9 cellular contexts compared by ENCODE assay signal in the genomic region with DNA sequence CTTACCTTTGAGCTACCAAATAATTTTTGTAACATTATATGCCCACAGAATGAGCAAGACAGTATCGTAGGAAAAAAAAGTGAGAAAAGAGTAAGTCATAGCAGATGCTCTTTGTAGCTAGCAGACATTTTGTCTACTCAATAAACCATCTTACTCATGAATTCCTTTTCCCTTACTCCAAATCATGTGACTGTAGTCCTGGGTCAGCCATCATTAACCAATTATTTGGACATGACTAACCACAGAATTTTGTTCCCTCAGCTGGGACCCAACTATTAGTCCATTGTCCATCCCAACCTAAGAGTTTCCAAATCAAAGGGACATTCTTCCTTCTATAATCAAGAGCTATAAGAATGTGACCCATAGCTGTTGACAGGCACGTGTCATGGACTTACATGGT. TPM values are rescaled to one million over a fixed set of nuclear protein-coding genes. Genes with fewer than 3 reads are reported as not detected.
DNase-seq lines count a peak whose midpoint lies in the region; ATAC-seq and TF ChIP-seq lines count a peak whose summit lies in the region.
"Had no signal": no experiment of that assay in that cellular context is flagged by ENCODE, and none has a peak within 500 bp of the region (broad histone marks: within the 10 kb centered on the region; RNA-seq: fewer than 3 reads in every experiment).

No MANE protein-coding gene starts in this region.

- H3K27me3 ChIP-seq in AG04450 (ENCODE audit: control insufficient read depth, insufficient read depth, low read length): no peaks in the 10 kb centered on the region
- H3K27me3 ChIP-seq in HCT116 (ENCODE audit: insufficient read depth, low read length): no peaks in the 10 kb centered on the region
- H3K27me3 ChIP-seq: sigmoid colon had no signal

- no peak for TF ChIP-seq RAD21 in HCT116 (IDR thresholded peaks at IDR 0.05; ENCODE audit: low read depth)

- TF ChIP-seq CTCF in AG04450 (IDR thresholded peaks at IDR 0.05; ENCODE audit: low read depth, low read length) (no peak), HCT116 (IDR thresholded peaks at IDR 0.05 in 2 of 3, conservative IDR thresholded peaks at IDR 0.05 in 1 of 3; ENCODE audit: borderline replicate concordance in 1 of 3, insufficient read depth in 1 of 3, low read depth in 2 of 3, low read length in 2 of 3) (no peak), astrocyte of the cerebellum (IDR thresholded peaks at IDR 0.05; ENCODE audit: low read depth, low read length, missing control alignments) (no peak), GM13977 (IDR thresholded peaks at IDR 0.05; ENCODE audit: extremely low read depth, insufficient read depth, missing control alignments) (no peak)

- peaks cover 0 to 41% of the 10 kb centered on the region in 2 experiments; a peak in 3 of 4 replicates for H3K4me1 ChIP-seq in HCT116 (ENCODE audit: control insufficient read depth in 1 of 2, insufficient read depth in 2 of 2, low read length in 2 of 2)

- POLR2A ChIA-PET in AG04450 (lab: Yijun Ruan, JAX) (interaction anchor here (1.2 to 3.5 kb wide), 4 partner anchors 9 to 55 kb away, joined by 3 to 29 read pairs (median 6); a partner anchor contains a TSS), HCT116 (lab: Charles Lee) (interaction anchor here (1.5 to 4.2 kb wide), 2 partner anchors 10 to 12 kb away, joined by 5 to 24 read pairs; a partner anchor contains a TSS)

- DNase-seq in AG04450 (ENCODE audit: low read depth, low spot score) (peak; percentile 73), HCT116 (ENCODE audit: low read depth, low spot score) (no peak), astrocyte of the cerebellum (ENCODE audit: low read depth) (peak; percentile 31), kidney tubule cell (ENCODE audit: low spot score) (peak; percentile 93), GM13977 (ENCODE audit: low spot score) (no peak), NCI-H1092 treated with DMSO at 0.1 percent for 48 hours (lab: John Stamatoyannopoulos, UW) (no peak), NCI-H2107 treated with DMSO at 0.1 percent for 48 hours (lab: John Stamatoyannopoulos, UW; ENCODE audit: unreplicated experiment) (no peak)
- DNase-seq: sigmoid colon had no signal

- H3K4me2 ChIP-seq in HCT116 (ENCODE audit: low read length): peak overlapping the region; percentile 20; the same call in 1 of the 2 replicates

- no peaks in the 10 kb centered on the region for H3K9me3 ChIP-seq in AG04450 (ENCODE audit: control insufficient read depth, insufficient read depth, low read length)
- no peaks in the 10 kb centered on the region for H3K9me3 ChIP-seq in HCT116 (ENCODE audit: control insufficient read depth in 1 of 2, insufficient read depth in 1 of 2, low read depth in 1 of 2, low read length in 2 of 2)
- H3K9me3 ChIP-seq: sigmoid colon had no signal

- no TSS peak for BruUV-seq in HCT116 (replicated peaks; lab: Mats Ljungman, UMichigan)

- peaks cover 2 to 12% of the 10 kb centered on the region in 2 experiments; a peak in 2 of 4 replicates for H3K36me3 ChIP-seq in HCT116 (ENCODE audit: control insufficient read depth in 1 of 2, insufficient read depth in 2 of 2, low read length in 2 of 2)
- H3K36me3 ChIP-seq: sigmoid colon had no signal

- H4K20me1 ChIP-seq in HCT116 (ENCODE audit: insufficient read depth): peaks cover 79% of the 10 kb centered on the region

- no peaks in the 10 kb centered on the region for H3K9me2 ChIP-seq in HCT116 (ENCODE audit: insufficient read depth)

- ATAC-seq in HCT116 (peak; percentile 52; the same call in 1 of the 2 replicates), HG02884 (IDR thresholded peaks at IDR 0.05; ENCODE audit: unreplicated experiment) (no peak)

- TF ChIP-seq POLR2A in HCT116 (IDR thresholded peaks at IDR 0.05; ENCODE audit: borderline replicate concordance, extremely low read depth, insufficient read depth, insufficient read length): no peak

- peak overlapping the region; percentile 65 for H3K27ac ChIP-seq in AG04450 (ENCODE audit: low read depth, low read length)
- H3K27ac ChIP-seq in HCT116 (ENCODE audit: low read depth, low read length): no peak overlapping the region

- H2AFZ ChIP-seq in HCT116 (ENCODE audit: low read depth, low read length, poor library complexity, severe bottlenecking): no peak overlapping the region

- H3K79me2 ChIP-seq in HCT116 (ENCODE audit: insufficient read depth, low read length): peaks cover 100% of the 10 kb centered on the region

- CTCF ChIA-PET in AG04450 (lab: Charles Lee): interaction anchor here (1.2 to 2.0 kb wide), 2 partner anchors 195 to 275 kb away, joined by 6 to 7 read pairs; no protein-coding TSS in a partner anchor
- CTCF ChIA-PET in HCT116 (lab: Charles Lee): no interaction called here

- RAD21 ChIA-PET in HCT116 (lab: Charles Lee; ENCODE audit: low non-redundant PET in 1 of 2, low total read pairs in 2 of 2, uncharacterized antibody in 2 of 2, unreplicated experiment in 2 of 2): no interaction called here

- H3K9ac ChIP-seq in HCT116 (ENCODE audit: low read length): no peak overlapping the region

- H3K4me3 ChIP-seq in AG04450 (ENCODE audit: low read depth, low read length): no peak overlapping the region
- no peak overlapping the region for H3K4me3 ChIP-seq in HCT116 (replicated peaks in 1 of 2; ENCODE audit: low read depth in 1 of 2, low read length in 2 of 2)
- H3K4me3 ChIP-seq in astrocyte of the cerebellum (ENCODE audit: low read depth, low read length): no peak overlapping the region
- H3K4me3 ChIP-seq: sigmoid colon had no signal

- in situ Hi-C loops in astrocyte of the cerebellum (cut with HindIII; ENCODE audit: low sequenced_read_pairs) (no loop called here), GM13977 (cut with MboI; ENCODE audit: low pct_unique_long_range_greater_than_20kb, low sequenced_read_pairs, unreplicated experiment) (no loop called here)

- intact Hi-C loops in HCT116 (cut with micrococcal nuclease): no loop called here

TF ChIP-seq in HCT116, 20 proteins besides CTCF, POLR2A, EP300 and RAD21:
- TF ChIP-seq YY1 (IDR thresholded peaks at IDR 0.05; ENCODE audit: extremely low read depth, insufficient replicate concordance, low read depth, low read length) (peak; percentile 42), CEBPB (IDR thresholded peaks at IDR 0.05; ENCODE audit: low read depth) (no peak), FOSL1 (IDR thresholded peaks at IDR 0.05; ENCODE audit: low read depth) (0 out of 2 replicates have a peak, but pooled peaks have one; percentile 12)

RNA-seq across cellular contexts. Expression of a gene that starts 11.4 kb away (rescaled TPM):
- polyA plus RNA-seq in AG04450 (2011; rRNA removed): 381 and 534 TPM in 2 replicates
- 323 and 366 TPM in 2 replicates for polyA minus RNA-seq in AG04450 (2011; rRNA and poly(A)+ RNA removed)
- 302 TPM for total RNA-seq in HCT116 (2021; ENCODE audit: unreplicated experiment)
- 216 and 273 TPM in 2 replicates for polyA plus RNA-seq in HCT116 (2012)

RNA-seq across cellular contexts. Expression of a gene that starts 52.8 kb away (rescaled TPM):
- 23.2 and 30.6 TPM in 2 replicates for polyA plus RNA-seq in AG04450 (2011; rRNA removed)
- 11.3 and 13.3 TPM in 2 replicates for polyA minus RNA-seq in AG04450 (2011; rRNA and poly(A)+ RNA removed)
- 38.9 TPM for total RNA-seq in HCT116 (2021; ENCODE audit: unreplicated experiment)
- 34.5 and 38.6 TPM in 2 replicates for polyA plus RNA-seq in HCT116 (2012)

RNA-seq across cellular contexts. Expression of a gene that starts 55.2 kb away (rescaled TPM):
- 20.9 and 21.9 TPM in 2 replicates for polyA plus RNA-seq in AG04450 (2011; rRNA removed)
- polyA minus RNA-seq in AG04450 (2011; rRNA and poly(A)+ RNA removed): 22.1 and 24.3 TPM in 2 replicates
- 21.3 TPM for total RNA-seq in HCT116 (2021; ENCODE audit: unreplicated experiment)
- polyA plus RNA-seq in HCT116 (2012): 14.5 and 18.7 TPM in 2 replicates

Comparison
In these comparisons a context has a peak if more than half of its experiments do, and no peak if none do; other contexts are left out.
1. DNase-seq: peak in AG04450 (single experiment), astrocyte of the cerebellum (single experiment) and kidney tubule cell (single experiment); none in HCT116 (single experiment), GM13977 (single experiment), NCI-H1092 treated with DMSO at 0.1 percent for 48 hours (single experiment) and NCI-H2107 treated with DMSO at 0.1 percent for 48 hours (single experiment).